ENCODE assay signal across 8 cellular contexts in the genomic region with DNA sequence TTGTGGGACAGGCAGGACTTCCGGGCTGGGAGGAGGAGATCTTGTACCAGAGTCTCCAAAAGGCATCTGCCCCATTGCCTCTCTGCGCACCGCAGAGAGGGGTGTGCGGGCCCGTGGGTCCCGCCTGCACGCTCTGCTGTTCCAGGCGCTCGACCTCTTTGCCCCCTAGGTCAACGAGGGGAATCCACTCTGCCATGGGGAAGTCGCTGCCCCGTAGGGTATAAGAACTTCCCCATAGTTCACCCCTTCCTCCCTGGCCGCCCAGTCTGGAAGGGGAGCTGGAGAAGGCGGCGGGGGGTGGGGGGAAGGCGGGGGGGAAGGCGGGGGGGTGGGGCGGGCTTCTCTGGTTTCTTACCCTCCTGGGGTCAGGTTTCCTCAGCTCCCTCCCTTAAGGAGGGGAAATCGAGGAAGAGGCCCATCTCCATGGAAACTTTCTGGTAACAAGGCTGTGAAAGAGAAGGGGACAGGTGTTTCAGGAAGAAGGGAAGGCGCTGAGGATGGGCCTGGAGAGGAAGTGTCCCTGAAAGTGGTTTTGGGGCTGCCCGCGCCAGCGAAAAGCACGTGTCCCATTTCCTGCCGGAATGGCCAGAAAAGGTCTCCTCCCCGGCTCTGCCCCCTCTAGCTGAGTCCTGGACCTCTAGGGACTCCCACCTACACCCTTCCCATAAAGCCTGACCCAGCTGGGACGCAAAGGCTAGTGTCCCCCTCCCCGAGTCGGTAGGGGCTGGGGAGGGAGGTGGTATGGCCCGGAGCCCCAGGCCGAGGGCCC. TPM values are rescaled to one million over a fixed set of nuclear protein-coding genes. Genes with fewer than 3 reads are reported as not detected.
DNase-seq lines count a peak whose midpoint lies in the region; ATAC-seq and TF ChIP-seq lines count a peak whose summit lies in the region.

No MANE protein-coding gene starts in this region.

- no peak overlapping the region for H3K27ac ChIP-seq in OCI-LY1 (ENCODE audit: low read depth, low read length, poor library complexity, severe bottlenecking)
- H3K27ac ChIP-seq in hepatocyte: no peak overlapping the region
- H3K27ac ChIP-seq in thoracic aorta: no peak overlapping the region

- H3K4me3 ChIP-seq in OCI-LY1 (ENCODE audit: low read depth, low read length, poor library complexity, severe bottlenecking) (peak overlapping the region; percentile 65), hepatocyte (no peak overlapping the region), thoracic aorta (peak overlapping the region; percentile 75)

- H3K27me3 ChIP-seq in OCI-LY1 (ENCODE audit: insufficient read depth, low read length): no peaks in the 10 kb centered on the region
- no peaks in the 10 kb centered on the region for H3K27me3 ChIP-seq in hepatocyte
- H3K27me3 ChIP-seq in thoracic aorta (replicated peaks; ENCODE audit: insufficient read depth): no peaks in the 10 kb centered on the region

- peaks cover 15% of the 10 kb centered on the region for H3K4me1 ChIP-seq in OCI-LY1 (ENCODE audit: insufficient read depth, low read length, severe bottlenecking)
- no peaks in the 10 kb centered on the region for H3K4me1 ChIP-seq in hepatocyte (ENCODE audit: insufficient read depth)
- peaks cover 3 to 7% of the 10 kb centered on the region in 2 donors for H3K4me1 ChIP-seq in thoracic aorta (ENCODE audit: control insufficient read depth in 1 of 2, low read depth in 2 of 2)

- H3K9ac ChIP-seq in OCI-LY1 (ENCODE audit: low read length): peak overlapping the region; percentile 74

- H3K4me2 ChIP-seq in OCI-LY1 (ENCODE audit: low read length) (peak overlapping the region; percentile 79), hepatocyte (peak overlapping the region; percentile 70)

- no peak for DNase-seq in hepatocyte (ENCODE audit: low spot score)
- DNase-seq in thoracic aorta (ENCODE audit: low spot score): no peak
- DNase-seq in stimulated activated naive CD4-positive, alpha-beta T cell treated with Interleukin-2 at 50 U/mL for 16 hours (lab: John Stamatoyannopoulos, UW): no peak
- no peak for DNase-seq in RPMI8226
- no peak for DNase-seq in effector CD4-positive, alpha-beta T cell

- ATAC-seq in GM18499 (IDR thresholded peaks at IDR 0.05; ENCODE audit: insufficient read depth, unreplicated experiment): peak; percentile 16
- ATAC-seq in GM21619 (IDR thresholded peaks at IDR 0.05; ENCODE audit: unreplicated experiment): peak; percentile 35
- ATAC-seq in thoracic aorta (ENCODE audit: insufficient number of reproducible peaks, low FRiP score, low read depth): no peak

- no peak for TF ChIP-seq CTCF in OCI-LY1 (IDR thresholded peaks at IDR 0.05; ENCODE audit: low read length)
- TF ChIP-seq CTCF in hepatocyte (IDR thresholded peaks at IDR 0.05; ENCODE audit: poor library complexity): no peak
- TF ChIP-seq CTCF in thoracic aorta (IDR thresholded peaks at IDR 0.05): no peak

- H2AFZ ChIP-seq in OCI-LY1 (ENCODE audit: low read length) (peak overlapping the region; percentile 91), hepatocyte (no peak overlapping the region)

- H3K9me2 ChIP-seq in OCI-LY1 (ENCODE audit: low read depth, low read length) (no peaks in the 10 kb centered on the region), hepatocyte (replicated peaks; ENCODE audit: insufficient read depth) (no peaks in the 10 kb centered on the region)

- H3K36me3 ChIP-seq in OCI-LY1 (ENCODE audit: insufficient read depth, low read length): no peaks in the 10 kb centered on the region
- H3K36me3 ChIP-seq in hepatocyte (replicated peaks; ENCODE audit: insufficient read depth, low read depth): no peaks in the 10 kb centered on the region
- no peaks in the 10 kb centered on the region for H3K36me3 ChIP-seq in thoracic aorta

- H3F3A ChIP-seq in OCI-LY1 (ENCODE audit: insufficient read depth, low read length): no peaks in the 10 kb centered on the region

- no peaks in the 10 kb centered on the region for H4K20me1 ChIP-seq in OCI-LY1 (ENCODE audit: insufficient read depth, low read length)
- no peaks in the 10 kb centered on the region for H4K20me1 ChIP-seq in hepatocyte (ENCODE audit: insufficient read depth, poor library complexity, severe bottlenecking)

- no peaks in the 10 kb centered on the region for H3K79me2 ChIP-seq in OCI-LY1 (ENCODE audit: insufficient read depth, low read length)
- no peaks in the 10 kb centered on the region for H3K79me2 ChIP-seq in hepatocyte

- no peaks in the 10 kb centered on the region for H3K9me3 ChIP-seq in OCI-LY1 (ENCODE audit: low read length)
- no peaks in the 10 kb centered on the region for H3K9me3 ChIP-seq in hepatocyte (ENCODE audit: low read depth)
- no peaks in the 10 kb centered on the region for H3K9me3 ChIP-seq in thoracic aorta

- 79% methylated on average over 26 of the region's 31 CpGs for WGBS in hepatocyte (ENCODE audit: low lambda C conversion rate, missing lambda C conversion rate)

RNA-seq across cellular contexts. Expression of a gene that starts 27.5 kb away (rescaled TPM):
- total RNA-seq in hepatocyte (7.0 and 7.1 TPM in 2 replicates), thoracic aorta (not detected)
- 2.8 and 5.0 TPM in 2 replicates for polyA plus RNA-seq in hepatocyte
